ENCODE assay signal across 33 cellular contexts in genomic region chr14:33237102-33237501, GRCh38.
DNase-seq lines count a peak whose midpoint lies in the region; ATAC-seq, FAIRE-seq and TF ChIP-seq lines count a peak whose summit lies in the region.
"Had no signal": no experiment of that assay in that cellular context is flagged by ENCODE, and none has a peak within 500 bp of the region (broad histone marks: within the 10 kb centered on the region; RNA-seq: fewer than 3 reads in every experiment).

No MANE protein-coding gene starts in this region.

- H3K4me1 ChIP-seq in HepG2 (ENCODE audit: insufficient read depth, low read length) (no peaks in the 10 kb centered on the region), right lobe of liver (no peaks in the 10 kb centered on the region), transverse colon (peaks cover 0 to 5% (median 0%) of the 10 kb centered on the region in 4 donors)
- H3K4me1 ChIP-seq: BLaER1 treated with 17β-estradiol and CSF1 and Interleukin-3, amounts not matched to agents 10 nM and 100 nM; SJCRH30 had no signal

- no peak overlapping the region for H3K27ac ChIP-seq in HepG2 (ENCODE audit: extremely low read length, insufficient read depth, low read length)
- H3K27ac ChIP-seq in right lobe of liver: no peak overlapping the region
- no peak overlapping the region for H3K27ac ChIP-seq in transverse colon
- H3K27ac ChIP-seq: BLaER1 treated with 17β-estradiol and CSF1 and Interleukin-3, amounts not matched to agents 10 nM and 100 nM; PC-9; SJCRH30 had no signal

- in situ Hi-C loops in HepG2 (cut with HindIII; ENCODE audit: extremely low pct_ligation_motif_present, low pct_unique_long_range_greater_than_20kb) (no loop called here), transverse colon (cut with MboI; ENCODE audit: low pct_ligation_motif_present in 1 of 4, low pct_unique_long_range_greater_than_20kb in 1 of 4, low sequenced_read_pairs in 3 of 4) (no loop called here)

- TF ChIP-seq POLR2A in HepG2 (IDR thresholded peaks at IDR 0.05; ENCODE audit: insufficient read depth in 1 of 2, low read depth in 2 of 2, low read length in 2 of 2): no peak
- no peak for TF ChIP-seq POLR2A in right lobe of liver (IDR thresholded peaks at IDR 0.05)
- TF ChIP-seq POLR2A in transverse colon (IDR thresholded peaks at IDR 0.05): no peak

- no peak overlapping the region for H2AFZ ChIP-seq in HepG2 (ENCODE audit: low read length)
- H2AFZ ChIP-seq: PC-9 had no signal

- no peak overlapping the region for H3K9ac ChIP-seq in HepG2 (ENCODE audit: insufficient read depth, low read depth, low read length)
- H3K9ac ChIP-seq: BLaER1 treated with 17β-estradiol and CSF1 and Interleukin-3, amounts not matched to agents 10 nM and 100 nM had no signal

- no peak for ATAC-seq in HepG2
- ATAC-seq in right lobe of liver: no peak
- no peak for ATAC-seq in GM19467 (IDR thresholded peaks at IDR 0.05; ENCODE audit: unreplicated experiment)
- ATAC-seq: GM12878, Right ventricle myocardium inferior had no signal

- intact Hi-C loops in HepG2 (cut with micrococcal nuclease; ENCODE audit: unreplicated experiment) (no loop called here), right lobe of liver (cut with DNase I) (no loop called here), transverse colon (cut with DNase I; ENCODE audit: low total_unique reads) (no loop called here)

- FAIRE-seq in HepG2 (lab: Jason Lieb, UNC): no peak
- FAIRE-seq: GM12878 had no signal

- no peak for TF ChIP-seq RAD21 in HepG2 (CRISPR knock-in tag; IDR thresholded peaks at IDR 0.05)

- H3K4me3 ChIP-seq in HepG2 (replicated peaks in 1 of 3; ENCODE audit: insufficient read depth in 1 of 3, low read depth in 2 of 3, low read length in 3 of 3) (no peak overlapping the region), right lobe of liver (no peak overlapping the region), transverse colon (no peak overlapping the region)
- H3K4me3 ChIP-seq: BLaER1 treated with 17β-estradiol and CSF1 and Interleukin-3, amounts not matched to agents 10 nM and 100 nM; GM12878; MG63; PC-9; SJCRH30 had no signal

- POLR2A ChIA-PET in HepG2 (lab: Yijun Ruan, JAX): no interaction called here

- no peaks in the 10 kb centered on the region for H3K36me3 ChIP-seq in HepG2 (replicated peaks in 1 of 2; ENCODE audit: control insufficient read depth in 1 of 2, insufficient read depth in 2 of 2, low read length in 2 of 2)
- no peaks in the 10 kb centered on the region for H3K36me3 ChIP-seq in right lobe of liver
- H3K36me3 ChIP-seq in transverse colon: no peaks in the 10 kb centered on the region
- H3K36me3 ChIP-seq: BLaER1 treated with 17β-estradiol and CSF1 and Interleukin-3, amounts not matched to agents 10 nM and 100 nM; MG63; SJCRH30 had no signal

- H3K9me3 ChIP-seq in HepG2 (ENCODE audit: low read length): peaks cover 8% of the 10 kb centered on the region; the same call in 1 of the 2 replicates
- H3K9me3 ChIP-seq in right lobe of liver: no peaks in the 10 kb centered on the region
- no peaks in the 10 kb centered on the region for H3K9me3 ChIP-seq in transverse colon
- H3K9me3 ChIP-seq: BLaER1 treated with 17β-estradiol and CSF1 and Interleukin-3, amounts not matched to agents 10 nM and 100 nM; MG63; SJCRH30 had no signal

- H4K20me1 ChIP-seq in HepG2 (ENCODE audit: insufficient read depth, low read length): no peaks in the 10 kb centered on the region
- H4K20me1 ChIP-seq: BLaER1 treated with 17β-estradiol and CSF1 and Interleukin-3, amounts not matched to agents 10 nM and 100 nM had no signal

- H3K4me2 ChIP-seq in HepG2 (ENCODE audit: low read depth, low read length): no peak overlapping the region
- H3K4me2 ChIP-seq: BLaER1 treated with 17β-estradiol and CSF1 and Interleukin-3, amounts not matched to agents 10 nM and 100 nM; PC-9 had no signal

- H3K27me3 ChIP-seq in HepG2 (ENCODE audit: control insufficient read depth in 1 of 2, insufficient read depth in 2 of 2, low read length in 2 of 2) (no peaks in the 10 kb centered on the region), right lobe of liver (no peaks in the 10 kb centered on the region), transverse colon (no peaks in the 10 kb centered on the region)
- H3K27me3 ChIP-seq: BLaER1 treated with 17β-estradiol and CSF1 and Interleukin-3, amounts not matched to agents 10 nM and 100 nM; MG63; SJCRH30 had no signal

- BruUV-seq in HepG2 (replicated peaks; lab: Mats Ljungman, UMichigan): no TSS peak

- DNase-seq in HepG2 (ENCODE audit: low spot score): no peak
- DNase-seq in right lobe of liver: no peak
- DNase-seq in amniotic epithelial cell (ENCODE audit: low read depth): peak; percentile 4
- DNase-seq in iPS DF 19.7 (ENCODE audit: low read depth, low spot score): peak; percentile 15
- no peak for DNase-seq in stimulated activated CD4-positive, alpha-beta T cell treated with anti-CD3 and anti-CD28 coated beads, Interleukin-1b, Interleukin-23, amount 100 ng/mL, for 48 hours
- no peak for DNase-seq in activated gamma-delta T cell treated with Interleukin-2 at 50 U/mL for 16 hours
- DNase-seq in transverse colon: no peak
- DNase-seq: 8988T; AML-193; CD4-positive, alpha-beta memory T cell; COR-L47; DMS79; EL; GDM1; H9; HFFc6; IMR-90; KG1; MG63; NCI-H1105 treated with DMSO at 0.1 percent for 48 hours; NCI-H146; NCI-H1930; NCI-H2107; NCI-H446 treated with DMSO at 0.1 percent for 48 hours; NCI-H526; NCI-H82; NK-92 treated with Interleukin-12 subunit alpha and Interleukin-12 subunit beta, amount 100 ng/mL, for 24 hours; PC-9; SJCRH30 had no signal

- H3K79me2 ChIP-seq in HepG2 (ENCODE audit: insufficient read depth, low read length): no peaks in the 10 kb centered on the region

- TF ChIP-seq EP300 in HepG2 (IDR thresholded peaks at IDR 0.05; ENCODE audit: low read depth in 2 of 2, low read length in 2 of 2) (no peak), HepG2 (CRISPR knock-in tag; IDR thresholded peaks at IDR 0.05; ENCODE audit: borderline replicate concordance) (no peak), transverse colon (IDR thresholded peaks at IDR 0.05; ENCODE audit: low read depth) (no peak)

- CTCF ChIA-PET in HepG2 (lab: Yijun Ruan, JAX; ENCODE audit: low intra/inter-chr PET ratio, low total read pairs): no interaction called here

- WGBS in HepG2 (ENCODE audit: low lambda C conversion rate): 2% methylated on average over 2 of the region's 2 CpGs
- WGBS in right lobe of liver (ENCODE audit: insufficient coverage, low coverage, low lambda C conversion rate, missing lambda C conversion rate): 44% methylated on average over 2 of the region's 2 CpGs
- WGBS in transverse colon (ENCODE audit: low coverage in 1 of 2), 2 donors: 85% methylated on average over 2 of the region's 2 CpGs

- no peak for TF ChIP-seq CTCF in HepG2 (CRISPR knock-in tag; IDR thresholded peaks at IDR 0.05)
- no peak for TF ChIP-seq CTCF in right lobe of liver (IDR thresholded peaks at IDR 0.05)
- TF ChIP-seq CTCF in transverse colon (IDR thresholded peaks at IDR 0.05): no peak

TF ChIP-seq in HepG2, 621 proteins besides CTCF, POLR2A, EP300 and RAD21:
- no peak for TF ChIP-seq GATAD1 (CRISPR knock-in tag; IDR thresholded peaks at IDR 0.05)
- TF ChIP-seq BORCS8-MEF2B (CRISPR knock-in tag; IDR thresholded peaks at IDR 0.05): no peak
- no peak for TF ChIP-seq ELF4 (CRISPR knock-in tag; IDR thresholded peaks at IDR 0.05; ENCODE audit: borderline replicate concordance)
- TF ChIP-seq SNAPC5 (CRISPR knock-in tag; IDR thresholded peaks at IDR 0.05; ENCODE audit: borderline replicate concordance): no peak
- TF ChIP-seq ZNF674 (CRISPR knock-in tag; IDR thresholded peaks at IDR 0.05; ENCODE audit: low read depth): no peak
- TF ChIP-seq ARHGAP35 (CRISPR knock-in tag; IDR thresholded peaks at IDR 0.05; ENCODE audit: borderline replicate concordance): no peak
- TF ChIP-seq CEBPB (IDR thresholded peaks at IDR 0.05; ENCODE audit: borderline replicate concordance, low read depth, low read length): peak; percentile 15; the same call in 1 of the 2 replicates
- no peak for TF ChIP-seq ZNF101 (CRISPR knock-in tag; IDR thresholded peaks at IDR 0.05; ENCODE audit: borderline replicate concordance, low read depth)

Comparison
In these comparisons a context has a peak if more than half of its experiments do, and no peak if none do; other contexts are left out.
1. DNase-seq: peak in amniotic epithelial cell (single experiment) and iPS DF 19.7 (single experiment); none in HepG2 (single experiment), right lobe of liver (0 of 3), stimulated activated CD4-positive, alpha-beta T cell treated with anti-CD3 and anti-CD28 coated beads, Interleukin-1b, Interleukin-23, amount 100 ng/mL, for 48 hours (single experiment), activated gamma-delta T cell treated with Interleukin-2 at 50 U/mL for 16 hours (single experiment) and transverse colon (single experiment).